Comparison of ENCODE assay signal across 27 cellular contexts in the genomic region with DNA sequence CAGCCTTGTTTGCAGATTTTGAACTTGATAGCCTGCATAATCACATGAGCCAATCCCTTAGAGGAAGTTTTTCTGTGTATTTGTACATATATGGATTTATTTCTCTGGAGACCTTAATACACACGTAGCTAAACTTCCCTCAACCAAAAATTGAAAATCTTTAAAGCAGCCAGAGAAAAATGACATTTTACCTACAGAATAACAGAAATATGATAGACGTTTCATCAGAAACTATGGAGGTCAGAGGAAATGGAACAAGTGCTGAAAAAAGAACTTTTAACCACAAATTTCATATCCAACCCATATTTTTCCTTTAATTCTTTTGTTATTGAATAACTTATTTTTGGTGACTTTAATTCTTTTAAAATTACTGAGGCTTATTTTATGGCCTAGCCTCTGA.
"Had no signal": no experiment of that assay in that cellular context is flagged by ENCODE, and none has a peak within 500 bp of the region (broad histone marks: within the 10 kb centered on the region; RNA-seq: fewer than 3 reads in every experiment).

No MANE protein-coding gene starts in this region.

- H3K27ac ChIP-seq: body of pancreas, epithelial cell of prostate, esophagus squamous epithelium, gastroesophageal sphincter had no signal

- H3K4me3 ChIP-seq: body of pancreas, esophagus squamous epithelium, gastroesophageal sphincter had no signal

- DNase-seq: activated CD4-positive, alpha-beta memory T cell treated with anti-CD3 and anti-CD28 coated beads, Interleukin-2, amount 10 ng/mL, durations not matched to agents 7 days and 5 days; activated CD4-positive, alpha-beta T cell treated with anti-CD3 and anti-CD28 coated beads for 1 hour; activated CD4-positive, alpha-beta T cell treated with anti-CD3 and anti-CD28 coated beads for 4 hours; activated CD4-positive, alpha-beta T cell treated with anti-CD3 and anti-CD28 coated beads, Interleukin-2, amount 10 ng/mL, durations not matched to agents 7 days and 5 days; activated CD4-positive, alpha-beta T cell treated with anti-CD3 and anti-CD28 coated beads, Interleukin-2, amount 50 U/mL, for 4 hours; activated CD8-positive, alpha-beta memory T cell treated with anti-CD3 and anti-CD28 coated beads, Interleukin-2, amount 50 U/mL, for 48 hours; activated gamma-delta T cell; activated naive CD4-positive, alpha-beta T cell; activated naive CD4-positive, alpha-beta T cell treated with anti-CD3 and anti-CD28 coated beads, Interleukin-2, amount 10 ng/mL, durations not matched to agents 7 days and 5 days; activated naive CD8-positive, alpha-beta T cell treated with anti-CD3 and anti-CD28 coated beads, Interleukin-2, amount 10 ng/mL, durations not matched to agents 7 days and 5 days; activated T-cell treated with anti-CD3 and anti-CD28 coated beads for 4 hours; activated T-cell treated with anti-CD3 and anti-CD28 coated beads, Interleukin-2, amount 50 U/mL, for 24 hours; activated T-cell treated with anti-CD3 and anti-CD28 coated beads, Interleukin-2, amount 50 U/mL, for 72 hours; amygdala; aorta; body of pancreas; caudate nucleus; cortex of kidney; dermis blood vessel endothelial cell; effector CD4-positive, alpha-beta T cell; effector memory CD8-positive, alpha-beta T cell; esophagus squamous epithelium; foreskin melanocyte; T-helper 2 cell had no signal

- H3K27me3 ChIP-seq: body of pancreas, esophagus squamous epithelium, gastroesophageal sphincter had no signal

- H3K4me1 Mint-ChIP-seq: activated CD4-positive, alpha-beta memory T cell treated with anti-CD3 and anti-CD28 coated beads, Interleukin-2, amount 10 ng/mL, durations not matched to agents 7 days and 5 days; activated CD4-positive, alpha-beta T cell treated with anti-CD3 and anti-CD28 coated beads, Interleukin-2, amount 10 ng/mL, durations not matched to agents 7 days and 5 days; activated naive CD4-positive, alpha-beta T cell treated with anti-CD3 and anti-CD28 coated beads, Interleukin-2, amount 10 ng/mL, durations not matched to agents 7 days and 5 days; activated naive CD8-positive, alpha-beta T cell treated with anti-CD3 and anti-CD28 coated beads, Interleukin-2, amount 10 ng/mL, durations not matched to agents 7 days and 5 days had no signal

- H3K27ac Mint-ChIP-seq: activated CD4-positive, alpha-beta memory T cell treated with anti-CD3 and anti-CD28 coated beads, Interleukin-2, amount 10 ng/mL, durations not matched to agents 7 days and 5 days; activated CD4-positive, alpha-beta T cell treated with anti-CD3 and anti-CD28 coated beads, Interleukin-2, amount 10 ng/mL, durations not matched to agents 7 days and 5 days; activated naive CD4-positive, alpha-beta T cell treated with anti-CD3 and anti-CD28 coated beads, Interleukin-2, amount 10 ng/mL, durations not matched to agents 7 days and 5 days; activated naive CD4-positive, alpha-beta T cell treated with anti-CD3 and anti-CD28 coated beads, Interleukin-2, amount 50 U/mL, for 72 hours; activated naive CD8-positive, alpha-beta T cell treated with anti-CD3 and anti-CD28 coated beads, Interleukin-2, amount 10 ng/mL, durations not matched to agents 7 days and 5 days; activated T-cell treated with anti-CD3 and anti-CD28 coated beads, Interleukin-2, amount 50 U/mL, for 24 hours; effector memory CD8-positive, alpha-beta T cell had no signal

- H3K4me3 Mint-ChIP-seq: activated CD4-positive, alpha-beta memory T cell treated with anti-CD3 and anti-CD28 coated beads, Interleukin-2, amount 10 ng/mL, durations not matched to agents 7 days and 5 days; activated CD4-positive, alpha-beta T cell treated with anti-CD3 and anti-CD28 coated beads, Interleukin-2, amount 10 ng/mL, durations not matched to agents 7 days and 5 days; activated naive CD4-positive, alpha-beta T cell treated with anti-CD3 and anti-CD28 coated beads, Interleukin-2, amount 10 ng/mL, durations not matched to agents 7 days and 5 days; activated naive CD8-positive, alpha-beta T cell treated with anti-CD3 and anti-CD28 coated beads, Interleukin-2, amount 10 ng/mL, durations not matched to agents 7 days and 5 days; activated T-cell treated with anti-CD3 and anti-CD28 coated beads, Interleukin-2, amount 50 U/mL, for 24 hours; activated T-cell treated with anti-CD3 and anti-CD28 coated beads, Interleukin-2, amount 50 U/mL, for 72 hours; effector memory CD8-positive, alpha-beta T cell had no signal

- H3K4me1 ChIP-seq: body of pancreas, esophagus squamous epithelium, gastroesophageal sphincter had no signal

- H3K27me3 Mint-ChIP-seq: activated CD4-positive, alpha-beta memory T cell treated with anti-CD3 and anti-CD28 coated beads, Interleukin-2, amount 10 ng/mL, durations not matched to agents 7 days and 5 days; activated CD4-positive, alpha-beta T cell treated with anti-CD3 and anti-CD28 coated beads, Interleukin-2, amount 10 ng/mL, durations not matched to agents 7 days and 5 days; activated naive CD4-positive, alpha-beta T cell treated with anti-CD3 and anti-CD28 coated beads, Interleukin-2, amount 10 ng/mL, durations not matched to agents 7 days and 5 days; activated naive CD8-positive, alpha-beta T cell treated with anti-CD3 and anti-CD28 coated beads, Interleukin-2, amount 10 ng/mL, durations not matched to agents 7 days and 5 days; activated T-cell treated with anti-CD3 and anti-CD28 coated beads, Interleukin-2, amount 50 U/mL, for 24 hours; effector memory CD8-positive, alpha-beta T cell had no signal

- ATAC-seq: activated naive CD4-positive, alpha-beta T cell treated with anti-CD3 and anti-CD28 coated beads, Interleukin-2, amount 50 U/mL, for 72 hours; activated T-cell treated with anti-CD3 and anti-CD28 coated beads, Interleukin-2, amount 50 U/mL, for 72 hours; body of pancreas; effector memory CD8-positive, alpha-beta T cell; gastroesophageal sphincter had no signal
